Comparison of ENCODE assay signal across 8 cellular contexts in the genomic region with DNA sequence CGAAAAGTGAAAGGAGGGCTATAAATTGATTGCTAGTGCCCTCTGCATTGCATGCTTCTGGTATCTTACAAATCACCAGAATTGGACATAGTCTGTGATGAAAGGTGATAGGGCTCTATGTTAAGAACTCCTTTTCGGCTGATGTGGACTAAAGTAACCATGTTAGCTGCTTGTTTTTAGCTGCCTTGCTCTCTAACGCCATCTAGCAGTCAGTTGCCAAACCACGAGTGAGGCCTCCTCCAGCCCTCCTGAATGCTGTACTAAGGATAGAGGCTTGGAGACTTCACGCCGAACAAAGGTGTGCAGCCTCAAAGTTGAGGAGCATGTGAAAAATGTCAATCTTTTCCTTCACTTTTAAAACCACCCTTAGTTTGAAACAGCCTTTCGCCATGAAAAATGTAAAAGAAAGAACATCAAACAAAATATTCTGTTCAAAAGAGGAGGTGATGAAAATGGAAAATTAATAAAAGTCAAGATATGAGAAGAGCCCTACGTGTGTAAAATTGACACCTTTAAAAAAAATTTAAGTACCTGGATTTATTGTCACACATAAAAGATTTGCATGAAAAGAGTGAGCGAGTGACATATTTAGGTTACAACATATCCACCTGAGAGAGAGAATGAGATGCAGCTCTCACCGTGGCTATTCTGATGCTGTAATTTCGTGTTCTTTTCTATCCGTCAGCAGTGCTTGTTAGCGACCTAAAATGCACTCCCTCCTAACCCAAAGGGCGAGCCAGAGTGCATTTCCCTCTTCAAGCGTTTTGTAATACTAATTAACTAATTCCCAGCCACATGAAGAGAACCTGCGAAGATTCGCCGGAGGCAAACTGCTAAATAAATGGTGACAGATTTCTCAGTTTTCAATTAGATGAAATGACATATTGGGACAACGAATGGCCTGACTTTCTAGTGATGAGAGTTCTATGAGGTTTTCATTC. TPM values are rescaled to one million over a fixed set of nuclear protein-coding genes. Genes with fewer than 3 reads are reported as not detected.
A peak's percentile ranks its signal among the peaks of the same experiment; 100 is the strongest.
DNase-seq lines count a peak whose midpoint lies in the region; ATAC-seq and TF ChIP-seq lines count a peak whose summit lies in the region.

No MANE protein-coding gene starts in this region.

- H3K36me3 ChIP-seq in parathyroid adenoma (ENCODE audit: control insufficient read depth, insufficient read depth, low read length) (no peaks in the 10 kb centered on the region), esophagus squamous epithelium (no peaks in the 10 kb centered on the region)

- intact Hi-C loops in esophagus squamous epithelium (cut with DNase I): no loop called here

- H3K4me2 ChIP-seq in parathyroid adenoma (ENCODE audit: low read length): no peak overlapping the region

- H3K79me2 ChIP-seq in parathyroid adenoma: no peaks in the 10 kb centered on the region

- no peaks in the 10 kb centered on the region for H3K27me3 ChIP-seq in parathyroid adenoma (ENCODE audit: control insufficient read depth, insufficient read depth, low read length)
- no peaks in the 10 kb centered on the region for H3K27me3 ChIP-seq in esophagus squamous epithelium

- peak; percentile 30 for TF ChIP-seq CTCF in parathyroid adenoma (IDR thresholded peaks at IDR 0.05)
- peak in 3 of 6 experiments; percentile 21 to 48 (median 39) for TF ChIP-seq CTCF in esophagus squamous epithelium (IDR thresholded peaks at IDR 0.05)

- TF ChIP-seq POLR2A in esophagus squamous epithelium (IDR thresholded peaks at IDR 0.05): no peak

- peak; percentile 76 for DNase-seq in DMS53 treated with DMSO at 0.1 percent for 48 hours (lab: John Stamatoyannopoulos, UW; ENCODE audit: unreplicated experiment)
- DNase-seq in NCI-H526 treated with DMSO at 0.1 percent for 48 hours (lab: John Stamatoyannopoulos, UW): peak; percentile 61
- peak; percentile 20 for DNase-seq in activated T-cell treated with anti-CD3 and anti-CD28 coated beads for 48 hours (ENCODE audit: low read depth)
- peak; percentile 24 for DNase-seq in foreskin melanocyte
- no peak for DNase-seq in esophagus squamous epithelium (lab: John Stamatoyannopoulos, UW)

- H2AFZ ChIP-seq in parathyroid adenoma: no peak overlapping the region

- no peak overlapping the region for H3K9ac ChIP-seq in parathyroid adenoma

- WGBS in esophagus squamous epithelium, 2 donors: 49 to 53% methylated on average over 17 to 19 of the region's 19 CpGs

- H3K4me3 ChIP-seq in parathyroid adenoma (ENCODE audit: low read depth, low read length): no peak overlapping the region
- H3K4me3 ChIP-seq in esophagus squamous epithelium: no peak overlapping the region

- no peak overlapping the region for H3K27ac ChIP-seq in parathyroid adenoma
- H3K27ac ChIP-seq in esophagus squamous epithelium: no peak overlapping the region

- H3K9me3 ChIP-seq in parathyroid adenoma (ENCODE audit: control insufficient read depth, low read length) (no peaks in the 10 kb centered on the region), esophagus squamous epithelium (no peaks in the 10 kb centered on the region)

- H3K4me1 ChIP-seq in parathyroid adenoma (no peaks in the 10 kb centered on the region), esophagus squamous epithelium (no peaks in the 10 kb centered on the region)

- ATAC-seq in GM19467 (IDR thresholded peaks at IDR 0.05; ENCODE audit: unreplicated experiment) (peak; percentile 92), HG03469 (IDR thresholded peaks at IDR 0.05; ENCODE audit: unreplicated experiment) (peak; percentile 86)

RNA-seq across cellular contexts. Expression of gene LRRC53, which starts 8.0 kb away (rescaled TPM):
- total RNA-seq in esophagus squamous epithelium: not detected
